In genomic region chr15:90876512-90877170, GRCh38 we compare ENCODE assay signal across 1 cellular context.
TF ChIP-seq lines count a peak whose summit lies in the region.

No MANE protein-coding gene starts in this region.

TF ChIP-seq in HEK293, 187 proteins besides CTCF, POLR2A, EP300 and RAD21:
- TF ChIP-seq ZNF629 (tag by site-specific recombination; IDR thresholded peaks at IDR 0.05), result no peak
- TF ChIP-seq GLIS1 (tag by site-specific recombination; IDR thresholded peaks at IDR 0.05), result peak; percentile 70
